In the genomic region with DNA sequence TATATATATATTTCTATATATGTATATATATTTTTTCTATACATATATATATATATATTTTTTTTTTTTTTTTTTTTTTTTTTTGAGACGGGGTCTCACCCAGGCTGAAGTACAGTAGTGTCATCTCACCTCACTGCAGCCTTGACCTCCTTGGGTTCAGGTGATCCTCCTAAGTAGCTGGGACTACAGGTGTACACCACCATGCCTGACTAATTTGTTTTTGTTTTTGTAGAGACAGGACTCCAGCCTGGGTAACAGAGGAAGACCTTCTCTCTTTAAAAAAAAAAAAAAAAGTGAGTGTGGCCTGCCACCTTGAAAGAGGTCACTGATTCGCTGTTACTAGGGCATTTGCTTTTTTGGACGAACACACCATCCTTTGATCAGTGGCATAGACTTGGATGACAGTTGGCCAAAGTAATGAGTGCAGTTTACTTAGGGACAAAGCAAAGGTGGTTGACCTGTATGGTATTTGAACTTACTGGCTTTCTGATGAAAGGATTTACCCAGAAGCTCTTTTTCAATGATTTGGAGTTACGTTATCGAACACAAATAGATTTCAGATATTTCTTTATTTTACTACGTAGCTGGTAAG, we compare ENCODE assay signal across 1 cellular context.
TF ChIP-seq lines count a peak whose summit lies in the region.

No MANE protein-coding gene starts in this region.

TF ChIP-seq in liver, 16 proteins besides CTCF, POLR2A, EP300 and RAD21 (continued from another document):
- TF ChIP-seq FOXA1 (IDR thresholded peaks at IDR 0.05) (peak; percentile 97), NR2F2 (IDR thresholded peaks at IDR 0.05) (peak; percentile 89), HNF4G (IDR thresholded peaks at IDR 0.05) (peak; percentile 61), GABPA (IDR thresholded peaks at IDR 0.05 in 1 of 2, conservative IDR thresholded peaks at IDR 0.05 in 1 of 2) (peak in 1 of 2 donors; percentile 47), EGR1 (IDR thresholded peaks at IDR 0.05; ENCODE audit: low read depth in 2 of 2) (peak in 1 of 2 donors; percentile 38), JUND (IDR thresholded peaks at IDR 0.05) (peak; percentile 90 to 91), SP1 (IDR thresholded peaks at IDR 0.05) (peak; percentile 97), TAF1 (conservative IDR thresholded peaks at IDR 0.05) (no peak), FOXA2 (IDR thresholded peaks at IDR 0.05) (peak; percentile 98)
- TF ChIP-seq, protein P1, sequence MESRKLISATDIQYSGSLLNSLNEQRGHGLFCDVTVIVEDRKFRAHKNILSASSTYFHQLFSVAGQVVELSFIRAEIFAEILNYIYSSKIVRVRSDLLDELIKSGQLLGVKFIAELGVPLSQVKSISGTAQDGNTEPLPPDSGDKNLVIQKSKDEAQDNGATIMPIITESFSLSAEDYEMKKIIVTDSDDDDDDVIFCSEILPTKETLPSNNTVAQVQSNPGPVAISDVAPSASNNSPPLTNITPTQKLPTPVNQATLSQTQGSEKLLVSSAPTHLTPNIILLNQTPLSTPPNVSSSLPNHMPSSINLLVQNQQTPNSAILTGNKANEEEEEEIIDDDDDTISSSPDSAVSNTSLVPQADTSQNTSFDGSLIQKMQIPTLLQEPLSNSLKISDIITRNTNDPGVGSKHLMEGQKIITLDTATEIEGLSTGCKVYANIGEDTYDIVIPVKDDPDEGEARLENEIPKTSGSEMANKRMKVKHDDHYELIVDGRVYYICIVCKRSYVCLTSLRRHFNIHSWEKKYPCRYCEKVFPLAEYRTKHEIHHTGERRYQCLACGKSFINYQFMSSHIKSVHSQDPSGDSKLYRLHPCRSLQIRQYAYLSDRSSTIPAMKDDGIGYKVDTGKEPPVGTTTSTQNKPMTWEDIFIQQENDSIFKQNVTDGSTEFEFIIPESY (IDR thresholded peaks at IDR 0.05): peak; percentile 93
- TF ChIP-seq, protein P2, sequence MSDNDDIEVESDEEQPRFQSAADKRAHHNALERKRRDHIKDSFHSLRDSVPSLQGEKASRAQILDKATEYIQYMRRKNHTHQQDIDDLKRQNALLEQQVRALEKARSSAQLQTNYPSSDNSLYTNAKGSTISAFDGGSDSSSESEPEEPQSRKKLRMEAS (IDR thresholded peaks at IDR 0.05): peak; percentile 93
